ENCODE assay signal across 9 cellular contexts in the genomic region with DNA sequence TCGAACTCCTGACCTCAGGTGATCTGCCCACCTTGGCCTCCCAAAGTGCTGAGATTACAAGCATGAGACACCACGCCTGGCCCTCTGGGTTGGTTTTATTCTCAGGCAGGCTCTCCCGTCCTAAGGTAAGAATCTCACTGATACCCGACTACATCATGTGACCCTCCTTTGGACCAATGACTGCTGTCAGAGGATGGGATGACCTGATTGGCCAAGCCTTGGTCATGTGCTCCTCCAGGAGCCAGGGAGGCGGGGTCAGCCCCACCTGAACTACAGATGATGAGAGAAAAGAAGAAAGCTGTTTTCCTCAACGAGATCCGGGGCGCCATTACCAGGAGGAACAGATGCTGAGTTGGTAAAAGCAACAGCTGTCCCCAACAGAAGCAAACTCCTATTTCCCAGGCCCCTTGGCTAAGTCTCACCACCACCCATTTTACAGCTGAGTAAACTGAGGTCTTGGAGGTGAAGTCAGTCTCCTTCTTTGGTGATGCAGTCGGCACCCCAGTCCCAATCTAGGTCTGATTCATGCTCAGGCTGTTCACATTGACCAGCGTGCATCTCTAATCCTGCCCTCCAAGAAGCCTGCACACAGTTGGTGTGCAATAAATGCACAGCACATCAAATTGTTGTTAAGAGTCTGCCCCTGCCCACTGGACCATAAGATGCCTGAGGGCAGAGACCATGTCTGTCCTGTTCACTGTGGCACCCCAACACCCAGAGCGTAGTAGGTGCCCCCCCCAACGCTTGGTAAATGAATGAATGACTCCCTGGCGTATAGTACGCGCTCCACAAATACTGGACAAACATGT.
A peak's percentile ranks its signal among the peaks of the same experiment; 100 is the strongest.
DNase-seq lines count a peak whose midpoint lies in the region; ATAC-seq, FAIRE-seq and TF ChIP-seq lines count a peak whose summit lies in the region.
"Had no signal": no experiment of that assay in that cellular context is flagged by ENCODE, and none has a peak within 500 bp of the region (broad histone marks: within the 10 kb centered on the region; RNA-seq: fewer than 3 reads in every experiment).

No MANE protein-coding gene starts in this region.

- TF ChIP-seq POLR2A in K562 (conservative IDR thresholded peaks at IDR 0.05): no peak; the same call in 1 of the 2 replicates

- peak; percentile 40 for DNase-seq in GM12865 (ENCODE audit: low read depth)
- DNase-seq in K562 (ENCODE audit: extremely low read depth in 1 of 4, low spot score in 3 of 4): peak; percentile 85 to 98 (median 96)
- DNase-seq in progenitor cell of endocrine pancreas (ENCODE audit: low spot score, unreplicated experiment): no peak
- no peak for DNase-seq in HTR-8/SVneo (ENCODE audit: insufficient read length, low spot score)
- DNase-seq in DMS79 treated with DMSO at 0.1 percent for 48 hours (lab: John Stamatoyannopoulos, UW): no peak
- no peak for DNase-seq in natural killer cell treated with Interleukin-12 subunit alpha and Interleukin-12 subunit beta and Interleukin-15 and Interleukin-18, amount 100 ng/mL, for 72 hours (ENCODE audit: low spot score)
- DNase-seq: stimulated activated naive CD4-positive, alpha-beta T cell treated with Interleukin-2 at 50 U/mL for 16 hours had no signal

- peaks cover 21% of the 10 kb centered on the region for H3K4me1 Mint-ChIP-seq in progenitor cell of endocrine pancreas (ENCODE audit: low read depth)
- peaks cover 6 to 10% of the 10 kb centered on the region in 2 donors for H3K4me1 Mint-ChIP-seq in natural killer cell treated with Interleukin-12 subunit alpha and Interleukin-12 subunit beta and Interleukin-15 and Interleukin-18, amount 100 ng/mL, for 72 hours (ENCODE audit: low read depth in 2 of 2)

- peaks cover 4 to 19% of the 10 kb centered on the region in 2 experiments; a peak in 4 of 5 replicates for H3K4me1 ChIP-seq in K562 (replicated peaks in 1 of 2; ENCODE audit: control insufficient read depth in 2 of 2, insufficient read depth in 2 of 2, low read length in 2 of 2)

- H3K9me1 ChIP-seq in K562 (ENCODE audit: control insufficient read depth, insufficient read depth, low read length): no peaks in the 10 kb centered on the region

- no peak overlapping the region; the same call in 1 of the 2 replicates for H3K4me2 ChIP-seq in K562 (ENCODE audit: insufficient read depth, low read length)

- CTCF ChIA-PET in K562 (lab: Yijun Ruan, JAX; ENCODE audit: low intra/inter-chr PET ratio): no interaction called here

- TF ChIP-seq RAD21 in Ishikawa (IDR thresholded peaks at IDR 0.05; ENCODE audit: low read depth) (no peak), K562 (CRISPR knock-in tag; conservative IDR thresholded peaks at IDR 0.05 in 1 of 2, IDR thresholded peaks at IDR 0.05 in 1 of 2) (no peak)

- H3K9me3 Mint-ChIP-seq in progenitor cell of endocrine pancreas (ENCODE audit: low read depth): no peaks in the 10 kb centered on the region
- H3K9me3 Mint-ChIP-seq in natural killer cell treated with Interleukin-12 subunit alpha and Interleukin-12 subunit beta and Interleukin-15 and Interleukin-18, amount 100 ng/mL, for 72 hours: no peaks in the 10 kb centered on the region

- H3K9ac ChIP-seq in K562 (ENCODE audit: insufficient read depth in 1 of 2, low read depth in 2 of 2, low read length in 2 of 2): no peak overlapping the region

- intact Hi-C loops in K562 (cut with micrococcal nuclease): no loop called here

- no peaks in the 10 kb centered on the region for H3K36me3 Mint-ChIP-seq in progenitor cell of endocrine pancreas (ENCODE audit: insufficient read depth)
- H3K36me3 Mint-ChIP-seq in natural killer cell treated with Interleukin-12 subunit alpha and Interleukin-12 subunit beta and Interleukin-15 and Interleukin-18, amount 100 ng/mL, for 72 hours: no peaks in the 10 kb centered on the region

- H3K27me3 ChIP-seq in K562 (ENCODE audit: control insufficient read depth in 2 of 2, insufficient read depth in 2 of 2, low read length in 2 of 2): peaks cover 14 to 25% of the 10 kb centered on the region in 2 experiments; a peak in 4 of 5 replicates

- no peaks in the 10 kb centered on the region for H3K9me3 ChIP-seq in K562 (replicated peaks; ENCODE audit: control insufficient read depth, insufficient read depth, low read depth, low read length)

- H2AFZ ChIP-seq in K562 (ENCODE audit: low read depth, low read length): peak overlapping the region; percentile 77

- peak overlapping the region; percentile 43 for H3K27ac Mint-ChIP-seq in progenitor cell of endocrine pancreas
- H3K27ac Mint-ChIP-seq in natural killer cell treated with Interleukin-12 subunit alpha and Interleukin-12 subunit beta and Interleukin-15 and Interleukin-18, amount 100 ng/mL, for 72 hours: no peak overlapping the region

- H3K4me3 ChIP-seq in GM12865 (ENCODE audit: low read depth, low read length) (no peak overlapping the region), K562 (no peak overlapping the region)

- no peaks in the 10 kb centered on the region for H3K79me2 ChIP-seq in K562 (ENCODE audit: control insufficient read depth, insufficient read depth, low read length)

- ATAC-seq in K562: peak; percentile 96
- ATAC-seq in GM19467 (IDR thresholded peaks at IDR 0.05; ENCODE audit: unreplicated experiment): no peak
- no peak for ATAC-seq in natural killer cell treated with Interleukin-12 subunit alpha and Interleukin-12 subunit beta and Interleukin-15 and Interleukin-18, amount 100 ng/mL, for 72 hours

- no peak overlapping the region for H3K4me3 Mint-ChIP-seq in progenitor cell of endocrine pancreas (ENCODE audit: low read depth)
- no peak overlapping the region for H3K4me3 Mint-ChIP-seq in natural killer cell treated with Interleukin-12 subunit alpha and Interleukin-12 subunit beta and Interleukin-15 and Interleukin-18, amount 100 ng/mL, for 72 hours

- no TSS peak for BruUV-seq in K562 (replicated peaks; lab: Mats Ljungman, UMichigan)

- WGBS in K562 (ENCODE audit: insufficient coverage, low coverage, missing lambda C conversion rate): 34% methylated on average over 15 of the region's 15 CpGs

- H3K27me3 Mint-ChIP-seq in progenitor cell of endocrine pancreas: peaks cover 3% of the 10 kb centered on the region
- peaks cover 30 to 43% of the 10 kb centered on the region in 2 donors for H3K27me3 Mint-ChIP-seq in natural killer cell treated with Interleukin-12 subunit alpha and Interleukin-12 subunit beta and Interleukin-15 and Interleukin-18, amount 100 ng/mL, for 72 hours

- POLR2A ChIA-PET in K562 (lab: Yijun Ruan, JAX): interaction anchor here (0.6 kb wide), 1 partner anchor 1544 kb away, joined by 3 read pairs; no protein-coding TSS in a partner anchor

- FAIRE-seq in K562 (lab: Jason Lieb, UNC) (peak; percentile 97), HTR-8/SVneo (lab: Jason Lieb, UNC) (no peak)

- TF ChIP-seq EP300 in Ishikawa (IDR thresholded peaks at IDR 0.05; ENCODE audit: borderline replicate concordance) (no peak), K562 (IDR thresholded peaks at IDR 0.05; ENCODE audit: low read length) (no peak)

- H4K20me1 ChIP-seq in K562 (replicated peaks; ENCODE audit: control insufficient read depth, insufficient read depth, low read length): peaks cover 6% of the 10 kb centered on the region; the same call in 1 of the 2 replicates

- no peak overlapping the region for H3K27ac ChIP-seq in K562 (ENCODE audit: extremely low read depth, low read depth, low read length)

- in situ Hi-C loops in K562 (cut with MboI): no loop called here

- no peaks in the 10 kb centered on the region for H3K36me3 ChIP-seq in K562 (ENCODE audit: control insufficient read depth, insufficient read depth, low read length)

- TF ChIP-seq CTCF in GM12865 (IDR thresholded peaks at IDR 0.05; ENCODE audit: insufficient read depth, low read depth, low read length, missing control alignments) (no peak), K562 (IDR thresholded peaks at IDR 0.05 in 2 of 3, conservative IDR thresholded peaks at IDR 0.05 in 1 of 3; ENCODE audit: insufficient read depth in 2 of 3, low read depth in 1 of 3, low read length in 3 of 3) (no peak), progenitor cell of endocrine pancreas (IDR thresholded peaks at IDR 0.05; ENCODE audit: unreplicated experiment) (no peak)

TF ChIP-seq in Ishikawa, 13 proteins besides CTCF, POLR2A, EP300 and RAD21 (continues in another document):
- TF ChIP-seq CEBPB (IDR thresholded peaks at IDR 0.05): no peak

TF ChIP-seq in K562, 482 proteins besides CTCF, POLR2A, EP300 and RAD21 (continues in another document):
- TF ChIP-seq HOMEZ (CRISPR knock-in tag; IDR thresholded peaks at IDR 0.05) (no peak), HDAC3 (IDR thresholded peaks at IDR 0.05; ENCODE audit: borderline replicate concordance, partially characterized antibody) (no peak), ZNF780A (CRISPR knock-in tag; IDR thresholded peaks at IDR 0.05) (no peak), PHF20 (IDR thresholded peaks at IDR 0.05; ENCODE audit: partially characterized antibody) (peak; percentile 52), RFX5 (IDR thresholded peaks at IDR 0.05; ENCODE audit: low read depth, low read length) (no peak), YBX1 (IDR thresholded peaks at IDR 0.05) (no peak), GABPB1 (CRISPR knock-in tag; IDR thresholded peaks at IDR 0.05) (0 out of 2 replicates have a peak, but pooled peaks have one; percentile 15), ZNF239 (CRISPR knock-in tag; IDR thresholded peaks at IDR 0.05) (no peak)

Comparison
In these comparisons a context has a peak if more than half of its experiments do, and no peak if none do; other contexts are left out.
1. DNase-seq: peak in GM12865 (single experiment) and K562 (4 of 4); none in progenitor cell of endocrine pancreas (single experiment), HTR-8/SVneo (single experiment), DMS79 treated with DMSO at 0.1 percent for 48 hours (single experiment) and natural killer cell treated with Interleukin-12 subunit alpha and Interleukin-12 subunit beta and Interleukin-15 and Interleukin-18, amount 100 ng/mL, for 72 hours (single experiment).